ENCODE assay signal across 20 cellular contexts in genomic region chr3:29871087-29871486, GRCh38.
DNase-seq lines count a peak whose midpoint lies in the region; ATAC-seq, FAIRE-seq and TF ChIP-seq lines count a peak whose summit lies in the region.
"Had no signal": no experiment of that assay in that cellular context is flagged by ENCODE, and none has a peak within 500 bp of the region (broad histone marks: within the 10 kb centered on the region; RNA-seq: fewer than 3 reads in every experiment).

No MANE protein-coding gene starts in this region.

- no peaks in the 10 kb centered on the region for H3K79me2 ChIP-seq in GM23338 (replicated peaks; ENCODE audit: insufficient read depth)
- no peaks in the 10 kb centered on the region for H3K79me2 ChIP-seq in neural progenitor cell (ENCODE audit: low read depth)

- no peaks in the 10 kb centered on the region for H3K27me3 ChIP-seq in GM23338 (ENCODE audit: insufficient read depth)
- H3K27me3 ChIP-seq in neural progenitor cell, result no peaks in the 10 kb centered on the region
- H3K27me3 ChIP-seq in small intestine (ENCODE audit: control insufficient read depth in 2 of 2, insufficient read depth in 2 of 2, low read length in 2 of 2), result no peaks in the 10 kb centered on the region
- H3K27me3 ChIP-seq: thyroid gland had no signal

- H3K4me3 Mint-ChIP-seq in GM23338, result no peak overlapping the region
- H3K4me3 Mint-ChIP-seq in neural progenitor cell, result no peak overlapping the region
- no peak overlapping the region for H3K4me3 Mint-ChIP-seq in T-cell
- H3K4me3 Mint-ChIP-seq: activated T-cell treated with anti-CD3 and anti-CD28 coated beads, Interleukin-2, amount 50 U/mL, for 72 hours; IgD-negative memory B cell; nephron had no signal

- H3F3A ChIP-seq in GM23338 (replicated peaks; ENCODE audit: low read depth) (no peaks in the 10 kb centered on the region), neural progenitor cell (ENCODE audit: low read depth) (no peaks in the 10 kb centered on the region)

- H3K27ac ChIP-seq in GM23338 (ENCODE audit: low read depth) (no peak overlapping the region), neural progenitor cell (no peak overlapping the region), small intestine (ENCODE audit: low read depth in 1 of 2, low read length in 1 of 2) (no peak overlapping the region)
- H3K27ac ChIP-seq: thyroid gland had no signal

- H3K9me2 ChIP-seq in GM23338 (ENCODE audit: insufficient read depth), result no peaks in the 10 kb centered on the region

- FAIRE-seq in small intestine (lab: Jason Lieb, UNC), result no peak
- FAIRE-seq: RCC 7860 had no signal

- H3K4me1 ChIP-seq in GM23338 (ENCODE audit: insufficient read depth) (peaks cover 18% of the 10 kb centered on the region), neural progenitor cell (peaks cover 13% of the 10 kb centered on the region), small intestine (ENCODE audit: control insufficient read depth in 2 of 2, insufficient read depth in 1 of 2, low read depth in 1 of 2, low read length in 1 of 2) (no peaks in the 10 kb centered on the region)

- no peak overlapping the region for H3K9ac ChIP-seq in neural progenitor cell

- H3K9me3 ChIP-seq in neural progenitor cell (ENCODE audit: low read depth) (no peaks in the 10 kb centered on the region), small intestine (ENCODE audit: control insufficient read depth, low read depth) (no peaks in the 10 kb centered on the region)
- H3K9me3 ChIP-seq: thyroid gland had no signal

- H3K9me3 Mint-ChIP-seq in GM23338 (no peaks in the 10 kb centered on the region), neural progenitor cell (peaks cover 5% of the 10 kb centered on the region), T-cell (peaks cover 0 to 3% (median 0%) of the 10 kb centered on the region in 3 donors)
- H3K9me3 Mint-ChIP-seq: activated naive CD4-positive, alpha-beta T cell treated with anti-CD3 and anti-CD28 coated beads, Interleukin-2, amount 50 U/mL, for 72 hours had no signal

- H3K36me3 ChIP-seq in GM23338 (ENCODE audit: insufficient read depth) (no peaks in the 10 kb centered on the region), neural progenitor cell (no peaks in the 10 kb centered on the region), small intestine (ENCODE audit: control insufficient read depth in 2 of 2, insufficient read depth in 2 of 2, low read length in 2 of 2) (no peaks in the 10 kb centered on the region)
- H3K36me3 ChIP-seq: thyroid gland had no signal

- 27 to 62% (median 31%) methylated on average over 1 of the region's 1 CpG for WGBS in small intestine, 3 donors

- TF ChIP-seq CTCF in GM23338 (conservative IDR thresholded peaks at IDR 0.05; ENCODE audit: low read depth in 2 of 2) (peak; percentile 24 to 43; a peak in 2 of 4 replicates), cardiac fibroblast (IDR thresholded peaks at IDR 0.05; ENCODE audit: low read depth, low read length) (no peak), neural progenitor cell (IDR thresholded peaks at IDR 0.05) (no peak)

- ATAC-seq in GM23338 (no peak), GM19397 (IDR thresholded peaks at IDR 0.05; ENCODE audit: unreplicated experiment) (no peak), T-cell (replicated peaks in 1 of 4) (no peak)
- ATAC-seq: activated naive CD4-positive, alpha-beta T cell treated with anti-CD3 and anti-CD28 coated beads, Interleukin-2, amount 50 U/mL, for 72 hours; activated T-cell treated with anti-CD3 and anti-CD28 coated beads, Interleukin-2, amount 50 U/mL, for 72 hours; left lobe of liver; SK-N-SH treated with all-trans-retinoic acid at 6 μM for 48 hours had no signal

- H3K27ac Mint-ChIP-seq in GM23338 (0 out of 2 replicates have a peak overlapping the region, but pooled peaks have one; percentile 52), neural progenitor cell (no peak overlapping the region), T-cell (no peak overlapping the region)
- H3K27ac Mint-ChIP-seq: activated naive CD4-positive, alpha-beta T cell treated with anti-CD3 and anti-CD28 coated beads, Interleukin-2, amount 50 U/mL, for 72 hours; activated T-cell treated with anti-CD3 and anti-CD28 coated beads, Interleukin-2, amount 50 U/mL, for 72 hours; IgD-negative memory B cell; nephron had no signal

- DNase-seq in GM23338 (ENCODE audit: low spot score) (peak; percentile 28), NAMALWA (ENCODE audit: low spot score) (peak; percentile 8), cardiac fibroblast (ENCODE audit: low read depth in 2 of 2) (peak; percentile 7 to 8), neural progenitor cell (ENCODE audit: low spot score) (no peak), small intestine (no peak), T-cell (no peak)
- DNase-seq: activated T-cell treated with anti-CD3 and anti-CD28 coated beads, Interleukin-2, amount 50 U/mL, for 72 hours; COR-L47; head of caudate nucleus; NCI-H187; stimulated activated naive CD4-positive, alpha-beta T cell treated with Interleukin-2 at 50 U/mL for 16 hours; T-helper 9 cell; thyroid gland had no signal

- H3K4me2 ChIP-seq in GM23338 (no peak overlapping the region), neural progenitor cell (no peak overlapping the region)

- H3K27me3 Mint-ChIP-seq in GM23338 (ENCODE audit: insufficient read depth, low read depth, poor library complexity), result no peaks in the 10 kb centered on the region
- no peaks in the 10 kb centered on the region for H3K27me3 Mint-ChIP-seq in neural progenitor cell (ENCODE audit: insufficient read depth, low read depth)
- H3K27me3 Mint-ChIP-seq in T-cell, result peaks cover 0 to 15% of the 10 kb centered on the region in 2 donors
- H3K27me3 Mint-ChIP-seq: IgD-negative memory B cell had no signal

- CTCF ChIA-PET in T-cell (lab: Charles Lee), result no interaction called here

- no peak overlapping the region for H2AFZ ChIP-seq in GM23338
- H2AFZ ChIP-seq in neural progenitor cell (replicated peaks), result peak overlapping the region; percentile 59

- no peak overlapping the region for H3K4me3 ChIP-seq in GM23338
- H3K4me3 ChIP-seq in cardiac fibroblast (replicated peaks in 1 of 2; ENCODE audit: low read depth in 2 of 2, low read length in 2 of 2), result no peak overlapping the region
- no peak overlapping the region for H3K4me3 ChIP-seq in neural progenitor cell
- no peak overlapping the region for H3K4me3 ChIP-seq in small intestine (ENCODE audit: low read depth in 1 of 2, low read length in 2 of 2)
- H3K4me3 ChIP-seq: thyroid gland had no signal

- H3K36me3 Mint-ChIP-seq in GM23338 (ENCODE audit: low read depth) (no peaks in the 10 kb centered on the region), neural progenitor cell (peaks cover 3% of the 10 kb centered on the region), T-cell (no peaks in the 10 kb centered on the region)
- H3K36me3 Mint-ChIP-seq: activated naive CD4-positive, alpha-beta T cell treated with anti-CD3 and anti-CD28 coated beads, Interleukin-2, amount 50 U/mL, for 72 hours; IgD-negative memory B cell had no signal

- POLR2A ChIA-PET in T-cell (lab: Charles Lee), result no interaction called here

- H4K20me1 ChIP-seq in GM23338 (replicated peaks; ENCODE audit: insufficient read depth) (no peaks in the 10 kb centered on the region), neural progenitor cell (ENCODE audit: low read depth) (no peaks in the 10 kb centered on the region)

- H3K4me1 Mint-ChIP-seq in GM23338, result peaks cover 16% of the 10 kb centered on the region
- H3K4me1 Mint-ChIP-seq in neural progenitor cell, result peaks cover 5% of the 10 kb centered on the region
- H3K4me1 Mint-ChIP-seq in T-cell, result no peaks in the 10 kb centered on the region
- H3K4me1 Mint-ChIP-seq: IgD-negative memory B cell, nephron had no signal

TF ChIP-seq in GM23338, 12 proteins besides CTCF, POLR2A, EP300 and RAD21 (continues in another document):
- TF ChIP-seq NANOG (IDR thresholded peaks at IDR 0.05; ENCODE audit: borderline replicate concordance) (no peak), ETS1 (IDR thresholded peaks at IDR 0.05) (no peak), POLR2AphosphoS5 (IDR thresholded peaks at IDR 0.05; ENCODE audit: low read depth) (no peak), ZNF114 (CRISPR knock-in tag; IDR thresholded peaks at IDR 0.05) (no peak), REST (IDR thresholded peaks at IDR 0.05; ENCODE audit: unreplicated experiment) (no peak), JUNB (IDR thresholded peaks at IDR 0.05; ENCODE audit: unreplicated experiment) (no peak)

Comparison
In these comparisons a context has a peak if more than half of its experiments do, and no peak if none do; other contexts are left out.
1. DNase-seq: peak in GM23338 (single experiment), NAMALWA (single experiment) and cardiac fibroblast (2 of 2); none in neural progenitor cell (single experiment), small intestine (single experiment) and T-cell (0 of 34).
2. CTCF ChIP-seq: peak in GM23338 (2 of 2); none in cardiac fibroblast (single experiment) and neural progenitor cell (single experiment).